ENCODE assay signal across 16 cellular contexts in the genomic region with DNA sequence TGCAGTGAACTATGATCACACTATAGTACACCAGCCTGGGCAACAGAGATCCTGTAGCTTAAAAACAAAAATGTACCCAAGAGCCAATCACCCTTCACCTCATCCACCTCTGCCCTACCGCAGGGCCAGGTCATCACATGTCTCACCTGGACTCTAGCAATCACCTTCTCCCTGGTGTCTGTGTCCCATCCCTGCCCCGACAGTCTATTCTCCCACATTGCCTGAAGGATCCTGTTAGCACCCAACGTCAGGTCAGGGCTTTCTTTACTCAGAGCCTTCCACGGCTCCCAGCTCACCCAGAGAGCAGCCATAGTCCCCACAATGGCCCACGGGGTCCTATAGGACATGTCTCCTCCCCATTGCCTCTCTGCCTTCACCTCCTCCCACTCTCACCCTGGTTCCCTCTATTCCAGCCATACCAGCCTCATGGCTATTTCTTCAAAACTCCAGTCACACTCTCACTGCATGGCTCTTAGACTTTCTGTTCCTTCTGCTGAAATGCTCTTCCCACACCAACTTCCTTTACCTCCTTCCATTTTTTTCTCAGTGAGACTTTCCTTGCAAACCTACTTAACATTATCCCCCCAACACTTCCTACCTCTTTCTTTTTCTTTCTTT. TPM values are rescaled to one million over a fixed set of nuclear protein-coding genes. Genes with fewer than 3 reads are reported as not detected.
A peak's percentile ranks its signal among the peaks of the same experiment; 100 is the strongest.
DNase-seq lines count a peak whose midpoint lies in the region; ATAC-seq and TF ChIP-seq lines count a peak whose summit lies in the region.
"Had no signal": no experiment of that assay in that cellular context is flagged by ENCODE, and none has a peak within 500 bp of the region (broad histone marks: within the 10 kb centered on the region; RNA-seq: fewer than 3 reads in every experiment).

No MANE protein-coding gene starts in this region.

- ATAC-seq in CD4-positive, CD25-positive, alpha-beta regulatory T cell (ENCODE audit: low read depth in 2 of 2), result no peak
- no peak for ATAC-seq in activated T-helper 17 cell treated with anti-CD3 and anti-CD28 coated beads, Interleukin-2, amount 50 U/mL, for 72 hours (replicated peaks)
- ATAC-seq in sciatic nerve, result no peak
- no peak for ATAC-seq in activated CD8-positive, alpha-beta T cell treated with anti-CD3 and anti-CD28 coated beads, Interleukin-2, amount 10 ng/mL, durations not matched to agents 7 days and 5 days
- ATAC-seq: GM12878 had no signal

- H3K27ac ChIP-seq in CD4-positive, CD25-positive, alpha-beta regulatory T cell (ENCODE audit: insufficient read depth, low read length, poor library complexity, severe bottlenecking), result no peak overlapping the region
- no peak overlapping the region for H3K27ac ChIP-seq in tibial artery

- DNase-seq in CD4-positive, CD25-positive, alpha-beta regulatory T cell, result no peak
- peak; percentile 48 for DNase-seq in medulla oblongata (ENCODE audit: extremely low spot score)
- DNase-seq in sciatic nerve (ENCODE audit: low spot score), result peak; percentile 14
- DNase-seq in activated CD8-positive, alpha-beta T cell treated with anti-CD3 and anti-CD28 coated beads, Interleukin-2, amount 10 ng/mL, durations not matched to agents 7 days and 5 days, result no peak
- no peak for DNase-seq in KBM-7
- no peak for DNase-seq in tibial artery
- DNase-seq: ACHN; Calu3; CD4-positive, alpha-beta T cell; KG1; NCI-H1417; NCI-H187; NCI-H526 had no signal

- no peaks in the 10 kb centered on the region for H3K36me3 Mint-ChIP-seq in CD4-positive, CD25-positive, alpha-beta regulatory T cell
- H3K36me3 Mint-ChIP-seq in activated T-helper 17 cell treated with anti-CD3 and anti-CD28 coated beads, Interleukin-2, amount 50 U/mL, for 72 hours (ENCODE audit: low read depth), result no peaks in the 10 kb centered on the region
- H3K36me3 Mint-ChIP-seq in activated CD8-positive, alpha-beta T cell treated with anti-CD3 and anti-CD28 coated beads, Interleukin-2, amount 10 ng/mL, durations not matched to agents 7 days and 5 days (ENCODE audit: low read depth), result no peaks in the 10 kb centered on the region

- H3K27me3 Mint-ChIP-seq in CD4-positive, CD25-positive, alpha-beta regulatory T cell, result peaks cover 22% of the 10 kb centered on the region
- no peaks in the 10 kb centered on the region for H3K27me3 Mint-ChIP-seq in activated T-helper 17 cell treated with anti-CD3 and anti-CD28 coated beads, Interleukin-2, amount 50 U/mL, for 72 hours
- peaks cover 25% of the 10 kb centered on the region for H3K27me3 Mint-ChIP-seq in activated CD8-positive, alpha-beta T cell treated with anti-CD3 and anti-CD28 coated beads, Interleukin-2, amount 10 ng/mL, durations not matched to agents 7 days and 5 days (ENCODE audit: low read depth)
- H3K27me3 Mint-ChIP-seq: CD4-positive, alpha-beta T cell had no signal

- no peak for TF ChIP-seq CTCF in tibial artery (IDR thresholded peaks at IDR 0.05)

- H3K27ac Mint-ChIP-seq in CD4-positive, CD25-positive, alpha-beta regulatory T cell, result peak overlapping the region; percentile 10 to 42 (median 29)
- H3K27ac Mint-ChIP-seq in activated T-helper 17 cell treated with anti-CD3 and anti-CD28 coated beads, Interleukin-2, amount 50 U/mL, for 72 hours, result peak overlapping the region; percentile 20
- no peak overlapping the region for H3K27ac Mint-ChIP-seq in activated CD8-positive, alpha-beta T cell treated with anti-CD3 and anti-CD28 coated beads, Interleukin-2, amount 10 ng/mL, durations not matched to agents 7 days and 5 days
- H3K27ac Mint-ChIP-seq: CD4-positive, alpha-beta T cell had no signal

- in situ Hi-C loops in KBM-7 (cut with MboI; ENCODE audit: low pct_unique_long_range_greater_than_20kb, low sequenced_read_pairs), result loop anchor here (10.0 kb wide), 1 partner anchor 244 kb away; no protein-coding TSS in a partner anchor

- CTCF ChIA-PET in activated CD8-positive, alpha-beta T cell treated with anti-CD3 and anti-CD28 coated beads, Interleukin-2, amount 10 ng/mL, durations not matched to agents 7 days and 5 days (lab: Charles Lee), result no interaction called here

- H3K4me1 Mint-ChIP-seq in CD4-positive, CD25-positive, alpha-beta regulatory T cell, result peaks cover 0 to 2% (median 0%) of the 10 kb centered on the region in 4 donors
- no peaks in the 10 kb centered on the region for H3K4me1 Mint-ChIP-seq in activated T-helper 17 cell treated with anti-CD3 and anti-CD28 coated beads, Interleukin-2, amount 50 U/mL, for 72 hours
- H3K4me1 Mint-ChIP-seq in activated CD8-positive, alpha-beta T cell treated with anti-CD3 and anti-CD28 coated beads, Interleukin-2, amount 10 ng/mL, durations not matched to agents 7 days and 5 days (ENCODE audit: low read depth), result peaks cover 6% of the 10 kb centered on the region

- H3K36me3 ChIP-seq in CD4-positive, CD25-positive, alpha-beta regulatory T cell (ENCODE audit: control insufficient read depth, insufficient read depth, low read length), result no peaks in the 10 kb centered on the region
- no peaks in the 10 kb centered on the region for H3K36me3 ChIP-seq in tibial artery
- H3K36me3 ChIP-seq: SJSA1 had no signal

- intact Hi-C loops in sciatic nerve (cut with DNase I) (no loop called here), tibial artery (cut with DNase I; ENCODE audit: low total_unique reads) (loop anchor here (10.0 kb wide), 1 partner anchor 64 kb away; no protein-coding TSS in a partner anchor)

- no peak overlapping the region for H3K4me3 Mint-ChIP-seq in CD4-positive, CD25-positive, alpha-beta regulatory T cell
- no peak overlapping the region for H3K4me3 Mint-ChIP-seq in activated T-helper 17 cell treated with anti-CD3 and anti-CD28 coated beads, Interleukin-2, amount 50 U/mL, for 72 hours
- no peak overlapping the region for H3K4me3 Mint-ChIP-seq in activated CD8-positive, alpha-beta T cell treated with anti-CD3 and anti-CD28 coated beads, Interleukin-2, amount 10 ng/mL, durations not matched to agents 7 days and 5 days
- H3K4me3 Mint-ChIP-seq: CD4-positive, alpha-beta T cell had no signal

- no peaks in the 10 kb centered on the region for H3K9me3 ChIP-seq in CD4-positive, CD25-positive, alpha-beta regulatory T cell (ENCODE audit: control insufficient read depth in 2 of 2, low read length in 2 of 2)
- peaks cover 0 to 2% (median 1%) of the 10 kb centered on the region in 3 donors for H3K9me3 ChIP-seq in tibial artery
- H3K9me3 ChIP-seq: SJSA1 had no signal

- peaks cover 0 to 2% (median 0%) of the 10 kb centered on the region in 7 donors for H3K9me3 Mint-ChIP-seq in CD4-positive, CD25-positive, alpha-beta regulatory T cell
- H3K9me3 Mint-ChIP-seq in activated T-helper 17 cell treated with anti-CD3 and anti-CD28 coated beads, Interleukin-2, amount 50 U/mL, for 72 hours, result no peaks in the 10 kb centered on the region
- no peaks in the 10 kb centered on the region for H3K9me3 Mint-ChIP-seq in activated CD8-positive, alpha-beta T cell treated with anti-CD3 and anti-CD28 coated beads, Interleukin-2, amount 10 ng/mL, durations not matched to agents 7 days and 5 days (ENCODE audit: insufficient read depth)
- H3K9me3 Mint-ChIP-seq: CD4-positive, alpha-beta T cell had no signal

- H3K27me3 ChIP-seq in CD4-positive, CD25-positive, alpha-beta regulatory T cell (ENCODE audit: control insufficient read depth, insufficient read depth, low read length), result no peaks in the 10 kb centered on the region
- H3K27me3 ChIP-seq in tibial artery, result peaks cover 0 to 4% of the 10 kb centered on the region in 2 donors
- H3K27me3 ChIP-seq: SJSA1 had no signal

- H3K4me3 ChIP-seq in CD4-positive, CD25-positive, alpha-beta regulatory T cell (ENCODE audit: low read depth, low read length), result no peak overlapping the region
- H3K4me3 ChIP-seq in tibial artery, result no peak overlapping the region
- H3K4me3 ChIP-seq: GM12878, SJSA1 had no signal

- POLR2A ChIA-PET in activated CD8-positive, alpha-beta T cell treated with anti-CD3 and anti-CD28 coated beads, Interleukin-2, amount 10 ng/mL, durations not matched to agents 7 days and 5 days (lab: Charles Lee), result no interaction called here

- H3K4me1 ChIP-seq in CD4-positive, CD25-positive, alpha-beta regulatory T cell (ENCODE audit: control insufficient read depth, insufficient read depth, low read length, poor library complexity, severe bottlenecking), result no peaks in the 10 kb centered on the region
- H3K4me1 ChIP-seq in tibial artery, result peaks cover 0 to 6% (median 0%) of the 10 kb centered on the region in 4 donors

RNA-seq across cellular contexts. Expression of a gene that starts 22.5 kb away (rescaled TPM):
- total RNA-seq in CD4-positive, CD25-positive, alpha-beta regulatory T cell, result 22.1 TPM
- polyA plus RNA-seq in CD4-positive, CD25-positive, alpha-beta regulatory T cell, result 1 to 10 TPM; 6.8 to 7.9 (median 7.4) TPM
- 10 to 100 TPM; 22.9 to 32.0 TPM for total RNA-seq in activated T-helper 17 cell treated with anti-CD3 and anti-CD28 coated beads, Interleukin-2, amount 50 U/mL, for 72 hours
- total RNA-seq in sciatic nerve, result 26.5 TPM
- total RNA-seq in activated CD8-positive, alpha-beta T cell treated with anti-CD3 and anti-CD28 coated beads, Interleukin-2, amount 10 ng/mL, durations not matched to agents 7 days and 5 days, result 10 to 100 TPM; 19.1 to 20.1 TPM

Comparison
In these comparisons a context has a peak if more than half of its experiments do, and no peak if none do; other contexts are left out.
1. DNase-seq: peak in medulla oblongata (single experiment) and sciatic nerve (single experiment); none in CD4-positive, CD25-positive, alpha-beta regulatory T cell (0 of 3), activated CD8-positive, alpha-beta T cell treated with anti-CD3 and anti-CD28 coated beads, Interleukin-2, amount 10 ng/mL, durations not matched to agents 7 days and 5 days (single experiment), KBM-7 (single experiment) and tibial artery (0 of 2).